In the genomic region with DNA sequence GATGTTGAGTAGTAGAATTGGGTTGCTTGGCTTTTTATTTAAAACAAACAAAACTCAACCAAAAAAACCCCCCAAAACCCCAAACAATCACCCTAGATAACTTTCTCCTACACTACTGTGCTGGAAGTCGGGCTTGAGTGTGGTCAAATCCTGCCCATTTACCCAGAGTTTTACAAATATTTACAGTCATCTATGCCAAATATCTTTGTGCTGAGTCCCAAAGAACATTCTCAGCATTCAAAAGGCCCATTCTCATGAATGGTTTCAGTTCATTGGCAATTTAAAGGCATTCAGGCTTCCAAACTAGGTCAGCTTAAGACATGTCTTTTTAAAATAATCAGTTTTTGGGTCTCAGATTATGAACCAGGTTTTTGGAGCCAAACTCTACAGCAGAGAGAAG, we compare ENCODE assay signal across 9 cellular contexts. TPM values are rescaled to one million over a fixed set of nuclear protein-coding genes. Genes with fewer than 3 reads are reported as not detected.
DNase-seq lines count a peak whose midpoint lies in the region; ATAC-seq and TF ChIP-seq lines count a peak whose summit lies in the region.
"Had no signal": no experiment of that assay in that cellular context is flagged by ENCODE, and none has a peak within 500 bp of the region (broad histone marks: within the 10 kb centered on the region; RNA-seq: fewer than 3 reads in every experiment).

No MANE protein-coding gene starts in this region.

- H3K9me3 Mint-ChIP-seq in T-cell, result no peaks in the 10 kb centered on the region

- in situ Hi-C loops in G401 (cut with HindIII; ENCODE audit: low sequenced_read_pairs), result no loop called here

- ATAC-seq in T-cell (replicated peaks in 1 of 4) (no peak), gastroesophageal sphincter (no peak), HG02759 (IDR thresholded peaks at IDR 0.05; ENCODE audit: unreplicated experiment) (no peak)

- H3K27ac ChIP-seq in gastroesophageal sphincter (peak overlapping the region; percentile 52 to 80 (median 65)), skin epidermis (peak overlapping the region in 19 of 21 experiments; percentile 69 to 89 (median 82))

- H3K27ac Mint-ChIP-seq in T-cell, result no peak overlapping the region

- H3K4me3 Mint-ChIP-seq in T-cell, result peak overlapping the region in 2 of 3 donors; percentile 100

- H3K36me3 Mint-ChIP-seq in T-cell, result no peaks in the 10 kb centered on the region

- no peak for TF ChIP-seq EP300 in gastroesophageal sphincter (IDR thresholded peaks at IDR 0.05)

- TF ChIP-seq CTCF in gastroesophageal sphincter (IDR thresholded peaks at IDR 0.05), result no peak

- CTCF ChIA-PET in T-cell (lab: Charles Lee), result no interaction called here

- no peaks in the 10 kb centered on the region for H3K9me3 ChIP-seq in gastroesophageal sphincter

- WGBS in gastroesophageal sphincter (ENCODE audit: low coverage in 1 of 2), 2 donors, result 15 to 29% methylated on average over 1 of the region's 1 CpG

- no peaks in the 10 kb centered on the region for H3K27me3 ChIP-seq in gastroesophageal sphincter

- H3K36me3 ChIP-seq in gastroesophageal sphincter, result no peaks in the 10 kb centered on the region

- H3K4me3 ChIP-seq in gastroesophageal sphincter (peak overlapping the region; percentile 59 to 75), skin epidermis (peak overlapping the region in 6 of 7 experiments; percentile 42 to 69 (median 56))

- no peak for TF ChIP-seq POLR2A in gastroesophageal sphincter (IDR thresholded peaks at IDR 0.05)

- DNase-seq in G401 (ENCODE audit: low spot score) (peak; percentile 15), T-cell (no peak), nucleus accumbens (lab: John Stamatoyannopoulos, UW) (no peak), globus pallidus (ENCODE audit: low spot score) (no peak), SW480 (ENCODE audit: low spot score) (no peak)
- DNase-seq: NCI-H1417 treated with DMSO at 0.1 percent for 48 hours had no signal

- H3K27me3 Mint-ChIP-seq in T-cell, result peaks cover 0 to 1% of the 10 kb centered on the region in 2 donors

- POLR2A ChIA-PET in T-cell (lab: Charles Lee), result interaction anchor here in 1 of 2 donors (1.0 kb wide), 1 partner anchor 101 kb away, joined by 3 read pairs; no protein-coding TSS in a partner anchor

- H3K4me1 ChIP-seq in gastroesophageal sphincter, result peaks cover 0 to 42% (median 10%) of the 10 kb centered on the region in 3 donors

- H3K4me1 Mint-ChIP-seq in T-cell, result peaks cover 35 to 36% (median 36%) of the 10 kb centered on the region in 3 donors

RNA-seq across cellular contexts. Expression of a gene that starts 1.8 kb away (rescaled TPM):
- total RNA-seq in G401 (2014; rRNA removed; shearing (Covaris generic)), result under 0.01 TPM in 1 of 2 replicates, not detected in the other
- total RNA-seq in T-cell, result 1 to 10 TPM; 3.2 to 4.8 (median 4.3) TPM
- total RNA-seq in gastroesophageal sphincter, result 10 to 100 TPM in 3 of 4 donors, 1 to 10 TPM in 1; 5.6 to 18.4 (median 15.2) TPM
